In the genomic region with DNA sequence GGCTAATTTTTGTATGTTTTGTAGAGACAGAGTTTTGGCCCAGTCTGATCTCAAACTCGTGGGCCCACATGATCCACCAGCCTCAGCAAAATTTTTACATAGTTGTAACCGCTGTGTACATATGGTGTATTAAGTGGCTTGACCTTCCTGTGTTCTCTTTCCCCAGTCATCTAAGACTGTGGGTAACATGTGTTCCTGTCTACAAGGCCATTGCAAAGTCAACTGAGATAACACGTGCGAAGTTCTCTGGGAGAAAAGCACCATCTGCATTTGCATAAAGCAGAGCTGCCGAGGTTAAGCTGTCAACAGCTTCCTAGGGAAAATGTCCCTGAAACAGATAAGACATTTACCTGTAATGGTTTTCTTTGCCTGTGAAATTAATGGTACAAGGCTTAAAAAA, we compare ENCODE assay signal across 17 cellular contexts.
DNase-seq lines count a peak whose midpoint lies in the region; ATAC-seq, FAIRE-seq and TF ChIP-seq lines count a peak whose summit lies in the region.
"Had no signal": no experiment of that assay in that cellular context is flagged by ENCODE, and none has a peak within 500 bp of the region (broad histone marks: within the 10 kb centered on the region; RNA-seq: fewer than 3 reads in every experiment).

No MANE protein-coding gene starts in this region.

- no peak for FAIRE-seq in pancreas (lab: Jason Lieb, UNC)

- DNase-seq in RWPE1 (ENCODE audit: low spot score): no peak
- DNase-seq in Right ventricle myocardium superior: no peak
- peak in 3 of 6 donors; percentile 50 to 68 (median 61) for DNase-seq in pancreas
- no peak for DNase-seq in tibial nerve (ENCODE audit: low spot score in 2 of 2)
- DNase-seq in SK-N-DZ (ENCODE audit: low spot score): no peak
- no peak for DNase-seq in activated CD4-positive, alpha-beta T cell treated with anti-CD3 and anti-CD28 coated beads, Interleukin-2, amount 10 ng/mL, durations not matched to agents 24 days and 14 days
- DNase-seq: activated naive CD8-positive, alpha-beta T cell treated with anti-CD3 and anti-CD28 coated beads, Interleukin-2, amount 10 ng/mL, durations not matched to agents 7 days and 5 days; NCI-H1417; NCI-H748 treated with DMSO at 0.1 percent for 48 hours had no signal

- POLR2A ChIA-PET in RWPE1 (lab: Yijun Ruan, JAX; ENCODE audit: low non-redundant PET): no interaction called here

- TF ChIP-seq EP300 in tibial nerve (IDR thresholded peaks at IDR 0.05): no peak

- no peaks in the 10 kb centered on the region for H3K27me3 ChIP-seq in pancreas
- no peaks in the 10 kb centered on the region for H3K27me3 ChIP-seq in tibial nerve
- H3K27me3 ChIP-seq: breast epithelium had no signal

- H3K27ac Mint-ChIP-seq in activated CD4-positive, alpha-beta T cell treated with anti-CD3 and anti-CD28 coated beads, Interleukin-2, amount 10 ng/mL, durations not matched to agents 24 days and 14 days: no peak overlapping the region
- H3K27ac Mint-ChIP-seq: activated naive CD8-positive, alpha-beta T cell treated with anti-CD3 and anti-CD28 coated beads, Interleukin-2, amount 10 ng/mL, durations not matched to agents 7 days and 5 days; activated T-helper 17 cell treated with anti-CD3 and anti-CD28 coated beads, Interleukin-2, amount 50 U/mL, for 72 hours; memory B cell had no signal

- no peaks in the 10 kb centered on the region for H3K36me3 Mint-ChIP-seq in activated CD4-positive, alpha-beta T cell treated with anti-CD3 and anti-CD28 coated beads, Interleukin-2, amount 10 ng/mL, durations not matched to agents 24 days and 14 days (ENCODE audit: low read depth)
- H3K36me3 Mint-ChIP-seq: activated naive CD8-positive, alpha-beta T cell treated with anti-CD3 and anti-CD28 coated beads, Interleukin-2, amount 10 ng/mL, durations not matched to agents 7 days and 5 days had no signal

- CTCF ChIA-PET in RWPE1 (lab: Yijun Ruan, JAX): interaction anchor here (0.6 to 2.5 kb wide), 5 partner anchors 11 to 338 kb away, joined by 3 to 11 read pairs (median 3); no protein-coding TSS in a partner anchor

- H3K27ac ChIP-seq in RWPE1 (peak overlapping the region; percentile 69), pancreas (peak overlapping the region; percentile 61 to 89 (median 76)), tibial nerve (peak overlapping the region in 3 of 4 donors; percentile 20 to 93 (median 87))
- H3K27ac ChIP-seq: breast epithelium, PC-9 had no signal

- H3K4me3 ChIP-seq in pancreas (no peak overlapping the region), tibial nerve (no peak overlapping the region)
- H3K4me3 ChIP-seq: breast epithelium, PC-9 had no signal

- H3K9me3 Mint-ChIP-seq in activated CD4-positive, alpha-beta T cell treated with anti-CD3 and anti-CD28 coated beads, Interleukin-2, amount 10 ng/mL, durations not matched to agents 24 days and 14 days: no peaks in the 10 kb centered on the region
- H3K9me3 Mint-ChIP-seq: activated naive CD8-positive, alpha-beta T cell treated with anti-CD3 and anti-CD28 coated beads, Interleukin-2, amount 10 ng/mL, durations not matched to agents 7 days and 5 days; activated T-helper 17 cell treated with anti-CD3 and anti-CD28 coated beads, Interleukin-2, amount 50 U/mL, for 72 hours; memory B cell; nephron had no signal

- no peak for TF ChIP-seq POLR2A in tibial nerve (IDR thresholded peaks at IDR 0.05)

- H3K4me3 Mint-ChIP-seq in activated CD4-positive, alpha-beta T cell treated with anti-CD3 and anti-CD28 coated beads, Interleukin-2, amount 10 ng/mL, durations not matched to agents 24 days and 14 days: no peak overlapping the region
- H3K4me3 Mint-ChIP-seq: activated naive CD8-positive, alpha-beta T cell treated with anti-CD3 and anti-CD28 coated beads, Interleukin-2, amount 10 ng/mL, durations not matched to agents 7 days and 5 days; activated T-helper 17 cell treated with anti-CD3 and anti-CD28 coated beads, Interleukin-2, amount 50 U/mL, for 72 hours; memory B cell had no signal

- intact Hi-C loops in Right ventricle myocardium superior (cut with DNase I) (no loop called here), pancreas (cut with DNase I) (no loop called here)
- intact Hi-C loops in activated CD4-positive, alpha-beta T cell treated with anti-CD3 and anti-CD28 coated beads, Interleukin-2, amount 10 ng/mL, durations not matched to agents 24 days and 14 days (cut with micrococcal nuclease): no loop called here

- WGBS in pancreas, 2 donors: 17 to 25% methylated on average over 5 of the region's 5 CpGs
- 68 to 73% methylated on average over 5 of the region's 5 CpGs for WGBS in tibial nerve, 2 donors

- no peaks in the 10 kb centered on the region for H3K9me3 ChIP-seq in pancreas
- H3K9me3 ChIP-seq in tibial nerve: no peaks in the 10 kb centered on the region
- H3K9me3 ChIP-seq: breast epithelium had no signal

- peak; percentile 53 for ATAC-seq in Right ventricle myocardium superior (ENCODE audit: poor library complexity)
- peak; percentile 21 to 55 (median 38) for ATAC-seq in pancreas
- ATAC-seq in HG03280 (IDR thresholded peaks at IDR 0.05; ENCODE audit: unreplicated experiment): no peak
- ATAC-seq in GM18870 (IDR thresholded peaks at IDR 0.05; ENCODE audit: unreplicated experiment): no peak
- ATAC-seq: activated T-helper 17 cell treated with anti-CD3 and anti-CD28 coated beads, Interleukin-2, amount 50 U/mL, for 72 hours; esophagus mucosa had no signal

- H3K4me1 ChIP-seq in pancreas: peaks cover 39 to 55% (median 50%) of the 10 kb centered on the region in 3 donors
- peaks cover 0 to 82% (median 29%) of the 10 kb centered on the region in 4 donors for H3K4me1 ChIP-seq in tibial nerve
- H3K4me1 ChIP-seq: breast epithelium had no signal

- TF ChIP-seq CTCF in RWPE1 (conservative IDR thresholded peaks at IDR 0.05; ENCODE audit: low read depth): no peak
- no peak for TF ChIP-seq CTCF in pancreas (IDR thresholded peaks at IDR 0.05)
- no peak for TF ChIP-seq CTCF in tibial nerve (IDR thresholded peaks at IDR 0.05)

- H3K36me3 ChIP-seq in pancreas (no peaks in the 10 kb centered on the region), tibial nerve (peaks cover 0 to 32% (median 0%) of the 10 kb centered on the region in 3 donors)
- H3K36me3 ChIP-seq: breast epithelium had no signal

- H3K4me1 Mint-ChIP-seq in activated CD4-positive, alpha-beta T cell treated with anti-CD3 and anti-CD28 coated beads, Interleukin-2, amount 10 ng/mL, durations not matched to agents 24 days and 14 days: peaks cover 6% of the 10 kb centered on the region
- H3K4me1 Mint-ChIP-seq: activated T-helper 17 cell treated with anti-CD3 and anti-CD28 coated beads, Interleukin-2, amount 50 U/mL, for 72 hours had no signal

- peaks cover 24% of the 10 kb centered on the region for H3K27me3 Mint-ChIP-seq in activated CD4-positive, alpha-beta T cell treated with anti-CD3 and anti-CD28 coated beads, Interleukin-2, amount 10 ng/mL, durations not matched to agents 24 days and 14 days

Comparison
In these comparisons a context has a peak if more than half of its experiments do, and no peak if none do; other contexts are left out.
1. ATAC-seq: peak in Right ventricle myocardium superior (single experiment) and pancreas (4 of 4); none in HG03280 (single experiment) and GM18870 (single experiment).
2. Peak in every context shown above with its lines, with median percentiles within 50 percentile points of each other: H3K27ac ChIP-seq.